Comparison of ENCODE assay signal across 9 cellular contexts in the genomic region with DNA sequence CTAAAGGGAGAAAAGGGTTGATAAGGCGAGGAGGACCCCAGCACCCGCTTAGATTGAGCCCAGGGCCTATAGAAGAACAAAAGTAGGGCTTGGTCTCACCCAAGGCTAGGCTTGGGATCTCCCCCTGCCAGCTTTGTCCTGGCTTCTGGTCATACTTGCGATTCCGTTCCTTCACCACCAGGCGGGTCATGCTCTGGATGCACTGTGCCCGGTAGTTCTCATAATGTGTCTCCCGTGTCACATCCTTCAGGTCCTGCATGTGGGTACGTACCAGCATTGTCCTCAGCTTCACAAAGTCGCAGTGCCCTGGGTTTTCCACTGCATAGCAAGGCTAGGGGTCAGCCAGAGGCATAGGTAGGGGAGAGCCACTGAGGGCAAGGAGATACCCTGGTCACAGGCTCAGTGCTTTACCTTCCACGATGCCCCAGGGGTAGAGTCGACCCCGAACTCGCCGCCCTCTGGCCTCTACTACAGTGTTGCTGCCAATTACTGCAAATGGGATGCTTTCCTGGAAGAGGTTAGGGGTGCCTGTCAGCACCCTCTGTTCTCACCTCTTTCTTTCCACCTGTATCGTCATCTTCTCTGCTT. TPM values are rescaled to one million over a fixed set of nuclear protein-coding genes. Genes with fewer than 3 reads are reported as not detected.
DNase-seq lines count a peak whose midpoint lies in the region; ATAC-seq and TF ChIP-seq lines count a peak whose summit lies in the region.
"Had no signal": no experiment of that assay in that cellular context is flagged by ENCODE, and none has a peak within 500 bp of the region (broad histone marks: within the 10 kb centered on the region; RNA-seq: fewer than 3 reads in every experiment).

No MANE protein-coding gene starts in this region.

- no peak for TF ChIP-seq POLR2A in HCT116 (IDR thresholded peaks at IDR 0.05; ENCODE audit: borderline replicate concordance, extremely low read depth, insufficient read depth, insufficient read length)

- H3K4me3 ChIP-seq in CD8-positive, alpha-beta memory T cell (ENCODE audit: low read length) = no peak overlapping the region
- no peak overlapping the region for H3K4me3 ChIP-seq in HCT116 (replicated peaks in 1 of 2; ENCODE audit: low read depth in 1 of 2, low read length in 2 of 2)

- POLR2A ChIA-PET in CD8-positive, alpha-beta memory T cell (lab: Charles Lee) = interaction anchor here (0.6 kb wide), 1 partner anchor 29 kb away, joined by 6 read pairs; no protein-coding TSS in a partner anchor
- POLR2A ChIA-PET in HCT116 (lab: Charles Lee) = interaction anchor here (0.6 to 6.4 kb wide), 3 partner anchors 13 to 110 kb away, joined by 3 to 121 read pairs (median 4); no protein-coding TSS in a partner anchor
- POLR2A ChIA-PET in activated CD8-positive, alpha-beta T cell treated with anti-CD3 and anti-CD28 coated beads, Interleukin-2, amount 10 ng/mL, durations not matched to agents 7 days and 5 days (lab: Charles Lee) = interaction anchor here (1.4 kb wide), 1 partner anchor 111 kb away, joined by 14 read pairs; no protein-coding TSS in a partner anchor

- no peak for ATAC-seq in HCT116
- ATAC-seq in activated CD8-positive, alpha-beta T cell treated with anti-CD3 and anti-CD28 coated beads, Interleukin-2, amount 10 ng/mL, durations not matched to agents 7 days and 5 days = no peak
- ATAC-seq in HG03135 (IDR thresholded peaks at IDR 0.05; ENCODE audit: unreplicated experiment) = no peak
- ATAC-seq: Right ventricle myocardium inferior had no signal

- no peaks in the 10 kb centered on the region for H3K36me3 ChIP-seq in CD8-positive, alpha-beta memory T cell (ENCODE audit: insufficient read depth, low read length)
- H3K36me3 ChIP-seq in HCT116 (ENCODE audit: control insufficient read depth in 1 of 2, insufficient read depth in 2 of 2, low read length in 2 of 2) = no peaks in the 10 kb centered on the region

- peak overlapping the region in 2 of 8 donors; percentile 46 to 65 for H3K27ac Mint-ChIP-seq in CD8-positive, alpha-beta memory T cell
- H3K27ac Mint-ChIP-seq in activated CD8-positive, alpha-beta T cell treated with anti-CD3 and anti-CD28 coated beads, Interleukin-2, amount 10 ng/mL, durations not matched to agents 7 days and 5 days = no peak overlapping the region

- no peak; the same call in 1 of the 2 replicates for TF ChIP-seq RAD21 in HCT116 (IDR thresholded peaks at IDR 0.05; ENCODE audit: low read depth)

- intact Hi-C loops in HCT116 (cut with micrococcal nuclease) = no loop called here

- no peak overlapping the region for H3K9ac ChIP-seq in HCT116 (ENCODE audit: low read length)

- no peaks in the 10 kb centered on the region for H3K9me3 ChIP-seq in CD8-positive, alpha-beta memory T cell (ENCODE audit: low read length)
- H3K9me3 ChIP-seq in HCT116 (ENCODE audit: control insufficient read depth in 1 of 2, insufficient read depth in 1 of 2, low read depth in 1 of 2, low read length in 2 of 2) = no peaks in the 10 kb centered on the region

- no peak overlapping the region for H3K4me2 ChIP-seq in HCT116 (ENCODE audit: low read length)

- H3K4me3 Mint-ChIP-seq in CD8-positive, alpha-beta memory T cell = peak overlapping the region in 4 of 7 donors; percentile 15 to 48 (median 34)
- H3K4me3 Mint-ChIP-seq in activated CD8-positive, alpha-beta T cell treated with anti-CD3 and anti-CD28 coated beads, Interleukin-2, amount 10 ng/mL, durations not matched to agents 7 days and 5 days = no peak overlapping the region

- DNase-seq in CD8-positive, alpha-beta memory T cell = no peak
- DNase-seq in HCT116 (ENCODE audit: low read depth, low spot score) (no peak), medulla oblongata (ENCODE audit: extremely low spot score) (peak; percentile 28), epidermal melanocyte (ENCODE audit: insufficient read length, low spot score) (no peak)
- DNase-seq in activated CD8-positive, alpha-beta T cell treated with anti-CD3 and anti-CD28 coated beads, Interleukin-2, amount 10 ng/mL, durations not matched to agents 7 days and 5 days = peak; percentile 35
- no peak for DNase-seq in central memory CD4-positive, alpha-beta T cell
- DNase-seq in effector CD8-positive, alpha-beta T cell (lab: John Stamatoyannopoulos, UW) = no peak

- RAD21 ChIA-PET in HCT116 (lab: Charles Lee; ENCODE audit: low non-redundant PET in 1 of 2, low total read pairs in 2 of 2, uncharacterized antibody in 2 of 2, unreplicated experiment in 2 of 2) = interaction anchor here in 1 of 2 experiments (0.6 kb wide), 1 partner anchor 484 kb away, joined by 4 read pairs; no protein-coding TSS in a partner anchor

- no peak overlapping the region for H3K27ac ChIP-seq in CD8-positive, alpha-beta memory T cell (ENCODE audit: low read depth, low read length)
- H3K27ac ChIP-seq in HCT116 (ENCODE audit: low read depth, low read length) = no peak overlapping the region

- no TSS peak for BruUV-seq in HCT116 (replicated peaks; lab: Mats Ljungman, UMichigan)

- no peaks in the 10 kb centered on the region for H3K79me2 ChIP-seq in HCT116 (ENCODE audit: insufficient read depth, low read length)

- H3K4me1 ChIP-seq in CD8-positive, alpha-beta memory T cell (ENCODE audit: insufficient read depth, low read length) = peaks cover 21% of the 10 kb centered on the region
- peaks cover 9 to 25% of the 10 kb centered on the region in 2 experiments for H3K4me1 ChIP-seq in HCT116 (ENCODE audit: control insufficient read depth in 1 of 2, insufficient read depth in 2 of 2, low read length in 2 of 2)

- H4K20me1 ChIP-seq in HCT116 (ENCODE audit: insufficient read depth) = no peaks in the 10 kb centered on the region

- CTCF ChIA-PET in CD8-positive, alpha-beta memory T cell (lab: Charles Lee) = interaction anchor here (1.0 kb wide), 1 partner anchor 484 kb away, joined by 3 read pairs; no protein-coding TSS in a partner anchor
- CTCF ChIA-PET in HCT116 (lab: Charles Lee) = interaction anchor here (0.6 to 1.0 kb wide), 3 partner anchors 9 to 483 kb away, joined by 3 to 14 read pairs (median 8); no protein-coding TSS in a partner anchor
- CTCF ChIA-PET in activated CD8-positive, alpha-beta T cell treated with anti-CD3 and anti-CD28 coated beads, Interleukin-2, amount 10 ng/mL, durations not matched to agents 7 days and 5 days (lab: Charles Lee) = interaction anchor here (0.9 to 1.2 kb wide), 3 partner anchors 67 to 485 kb away, joined by 4 to 7 read pairs (median 5); no protein-coding TSS in a partner anchor

- TF ChIP-seq CTCF in HCT116 (IDR thresholded peaks at IDR 0.05 in 2 of 3, conservative IDR thresholded peaks at IDR 0.05 in 1 of 3; ENCODE audit: borderline replicate concordance in 1 of 3, insufficient read depth in 1 of 3, low read depth in 2 of 3, low read length in 2 of 3) = peak in 2 of 3 experiments; percentile 66 to 67; a peak in 4 of 6 replicates

- peaks cover 0 to 7% of the 10 kb centered on the region in 2 donors for H3K27me3 Mint-ChIP-seq in CD8-positive, alpha-beta memory T cell
- peaks cover 2% of the 10 kb centered on the region for H3K27me3 Mint-ChIP-seq in activated CD8-positive, alpha-beta T cell treated with anti-CD3 and anti-CD28 coated beads, Interleukin-2, amount 10 ng/mL, durations not matched to agents 7 days and 5 days (ENCODE audit: low read depth)

- no peaks in the 10 kb centered on the region for H3K9me2 ChIP-seq in HCT116 (ENCODE audit: insufficient read depth)

- H3K27me3 ChIP-seq in CD8-positive, alpha-beta memory T cell (ENCODE audit: insufficient read depth, low read length, poor library complexity, severe bottlenecking) = no peaks in the 10 kb centered on the region
- H3K27me3 ChIP-seq in HCT116 (ENCODE audit: insufficient read depth, low read length) = no peaks in the 10 kb centered on the region

- peaks cover 18 to 24% (median 20%) of the 10 kb centered on the region in 3 donors for H3K4me1 Mint-ChIP-seq in CD8-positive, alpha-beta memory T cell
- H3K4me1 Mint-ChIP-seq in activated CD8-positive, alpha-beta T cell treated with anti-CD3 and anti-CD28 coated beads, Interleukin-2, amount 10 ng/mL, durations not matched to agents 7 days and 5 days (ENCODE audit: low read depth) = peaks cover 29% of the 10 kb centered on the region

- no peaks in the 10 kb centered on the region for H3K9me3 Mint-ChIP-seq in CD8-positive, alpha-beta memory T cell
- no peaks in the 10 kb centered on the region for H3K9me3 Mint-ChIP-seq in activated CD8-positive, alpha-beta T cell treated with anti-CD3 and anti-CD28 coated beads, Interleukin-2, amount 10 ng/mL, durations not matched to agents 7 days and 5 days (ENCODE audit: insufficient read depth)

- H2AFZ ChIP-seq in HCT116 (ENCODE audit: low read depth, low read length, poor library complexity, severe bottlenecking) = no peak overlapping the region

- peaks cover 0 to 6% (median 0%) of the 10 kb centered on the region in 3 donors for H3K36me3 Mint-ChIP-seq in CD8-positive, alpha-beta memory T cell
- H3K36me3 Mint-ChIP-seq in activated CD8-positive, alpha-beta T cell treated with anti-CD3 and anti-CD28 coated beads, Interleukin-2, amount 10 ng/mL, durations not matched to agents 7 days and 5 days (ENCODE audit: low read depth) = peaks cover 2% of the 10 kb centered on the region

TF ChIP-seq in HCT116, 20 proteins besides CTCF, POLR2A, EP300 and RAD21 (continues in another document):
- TF ChIP-seq YY1 (IDR thresholded peaks at IDR 0.05; ENCODE audit: extremely low read depth, insufficient replicate concordance, low read depth, low read length) = no peak
- TF ChIP-seq, protein P1, sequence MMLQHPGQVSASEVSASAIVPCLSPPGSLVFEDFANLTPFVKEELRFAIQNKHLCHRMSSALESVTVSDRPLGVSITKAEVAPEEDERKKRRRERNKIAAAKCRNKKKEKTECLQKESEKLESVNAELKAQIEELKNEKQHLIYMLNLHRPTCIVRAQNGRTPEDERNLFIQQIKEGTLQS (IDR thresholded peaks at IDR 0.05) = no peak
- TF ChIP-seq, protein P2, sequence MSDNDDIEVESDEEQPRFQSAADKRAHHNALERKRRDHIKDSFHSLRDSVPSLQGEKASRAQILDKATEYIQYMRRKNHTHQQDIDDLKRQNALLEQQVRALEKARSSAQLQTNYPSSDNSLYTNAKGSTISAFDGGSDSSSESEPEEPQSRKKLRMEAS (IDR thresholded peaks at IDR 0.05) = no peak

RNA-seq across cellular contexts. Expression of a gene that starts 6.5 kb away (rescaled TPM):
- 10 to 100 TPM; 90.2 to 91.8 TPM for total RNA-seq in CD8-positive, alpha-beta memory T cell
- polyA plus RNA-seq in CD8-positive, alpha-beta memory T cell = 23.3 TPM
- total RNA-seq in HCT116 (2021; ENCODE audit: unreplicated experiment) = 67.2 TPM
- polyA plus RNA-seq in HCT116 (2012) = 23.7 and 28.6 TPM in 2 replicates
- 10 to 100 TPM; 47.7 to 48.6 TPM for total RNA-seq in activated CD8-positive, alpha-beta T cell treated with anti-CD3 and anti-CD28 coated beads, Interleukin-2, amount 10 ng/mL, durations not matched to agents 7 days and 5 days

RNA-seq across cellular contexts. Expression of a gene that starts 32.7 kb away (rescaled TPM):
- 1 to 10 TPM; 5.4 to 5.5 TPM for total RNA-seq in CD8-positive, alpha-beta memory T cell
- polyA plus RNA-seq in CD8-positive, alpha-beta memory T cell = 0.76 TPM
- total RNA-seq in HCT116 (2021; ENCODE audit: unreplicated experiment) = not detected
- not detected in 2 replicates for polyA plus RNA-seq in HCT116 (2012)
- total RNA-seq in activated CD8-positive, alpha-beta T cell treated with anti-CD3 and anti-CD28 coated beads, Interleukin-2, amount 10 ng/mL, durations not matched to agents 7 days and 5 days = under 1 TPM; 0.08 to 0.18 TPM
- total RNA-seq: Right ventricle myocardium inferior had no signal

Comparison
In these comparisons a context has a peak if more than half of its experiments do, and no peak if none do; other contexts are left out.
1. DNase-seq: peak in activated CD8-positive, alpha-beta T cell treated with anti-CD3 and anti-CD28 coated beads, Interleukin-2, amount 10 ng/mL, durations not matched to agents 7 days and 5 days (single experiment) and medulla oblongata (single experiment); none in CD8-positive, alpha-beta memory T cell (0 of 5), HCT116 (single experiment), epidermal melanocyte (single experiment), central memory CD4-positive, alpha-beta T cell (single experiment) and effector CD8-positive, alpha-beta T cell (single experiment).